ENCODE assay signal across 8 cellular contexts in genomic region chr6:40719671-40720374, GRCh38.
DNase-seq lines count a peak whose midpoint lies in the region; ATAC-seq and TF ChIP-seq lines count a peak whose summit lies in the region.

No MANE protein-coding gene starts in this region.

- WGBS in endodermal cell (ENCODE audit: insufficient coverage in 1 of 2, insufficient read length in 1 of 2), 2 experiments: 52 to 62% methylated on average over 2 to 7 of the region's 7 CpGs

- TF ChIP-seq CTCF in endodermal cell (conservative IDR thresholded peaks at IDR 0.05): no peak

- no peaks in the 10 kb centered on the region for H3K9me3 Mint-ChIP-seq in endodermal cell
- no peaks in the 10 kb centered on the region for H3K9me3 Mint-ChIP-seq in activated T-cell treated with anti-CD3 and anti-CD28 coated beads, Interleukin-2, amount 50 U/mL, for 72 hours

- ATAC-seq in GM21825 (IDR thresholded peaks at IDR 0.05; ENCODE audit: unreplicated experiment): peak; percentile 79
- ATAC-seq in activated T-cell treated with anti-CD3 and anti-CD28 coated beads, Interleukin-2, amount 50 U/mL, for 72 hours (replicated peaks in 1 of 2): no peak

- peak; percentile 41 for DNase-seq in GM04504 (ENCODE audit: low read depth)
- peak; percentile 68 for DNase-seq in NCI-H748 (lab: John Stamatoyannopoulos, UW; ENCODE audit: unreplicated experiment)
- peak; percentile 76 for DNase-seq in endodermal cell
- DNase-seq in occipital lobe (lab: John Stamatoyannopoulos, UW): peak; percentile 10
- no peak for DNase-seq in stimulated activated CD4-positive, alpha-beta T cell treated with anti-CD3 and anti-CD28 coated beads, Interleukin-1b, Interleukin-23, amount 100 ng/mL, for 48 hours
- no peak for DNase-seq in activated CD4-positive, alpha-beta T cell treated with anti-CD3 and anti-CD28 coated beads, Interleukin-2, amount 50 U/mL, for 1 hour
- no peak for DNase-seq in activated T-cell treated with anti-CD3 and anti-CD28 coated beads, Interleukin-2, amount 50 U/mL, for 72 hours

- peaks cover 4% of the 10 kb centered on the region for H3K4me1 ChIP-seq in endodermal cell (ENCODE audit: control insufficient read depth, insufficient read depth, low read length)

- no peaks in the 10 kb centered on the region for H3K27me3 Mint-ChIP-seq in endodermal cell (ENCODE audit: insufficient read depth)
- H3K27me3 Mint-ChIP-seq in activated T-cell treated with anti-CD3 and anti-CD28 coated beads, Interleukin-2, amount 50 U/mL, for 72 hours (ENCODE audit: low read depth): no peaks in the 10 kb centered on the region

- no peaks in the 10 kb centered on the region for H3K27me3 ChIP-seq in endodermal cell (ENCODE audit: control insufficient read depth, insufficient read depth, low read length, poor library complexity, severe bottlenecking)

- no peaks in the 10 kb centered on the region for H3K9me3 ChIP-seq in endodermal cell (ENCODE audit: control insufficient read depth, low read length)

- no peak overlapping the region for H3K4me3 ChIP-seq in endodermal cell (ENCODE audit: low read length)

- H3K4me3 Mint-ChIP-seq in endodermal cell: no peak overlapping the region
- peak overlapping the region in 1 of 2 donors; percentile 2 for H3K4me3 Mint-ChIP-seq in activated T-cell treated with anti-CD3 and anti-CD28 coated beads, Interleukin-2, amount 50 U/mL, for 72 hours

- no peak overlapping the region for H3K9ac ChIP-seq in endodermal cell (ENCODE audit: extremely low read depth, low read length, poor library complexity, severe bottlenecking)

- H3K27ac Mint-ChIP-seq in endodermal cell: peak overlapping the region; percentile 41
- H3K27ac Mint-ChIP-seq in activated T-cell treated with anti-CD3 and anti-CD28 coated beads, Interleukin-2, amount 50 U/mL, for 72 hours: no peak overlapping the region

- no peaks in the 10 kb centered on the region for H3K36me3 ChIP-seq in endodermal cell (ENCODE audit: control insufficient read depth, insufficient read depth, low read length)

- no peaks in the 10 kb centered on the region for H3K36me3 Mint-ChIP-seq in endodermal cell (ENCODE audit: low read depth)
- H3K36me3 Mint-ChIP-seq in activated T-cell treated with anti-CD3 and anti-CD28 coated beads, Interleukin-2, amount 50 U/mL, for 72 hours (ENCODE audit: insufficient read depth in 2 of 2): no peaks in the 10 kb centered on the region

- no peak overlapping the region for H3K27ac ChIP-seq in endodermal cell (ENCODE audit: low read depth, low read length)

- peaks cover 29% of the 10 kb centered on the region for H3K4me1 Mint-ChIP-seq in endodermal cell
- peaks cover 15% of the 10 kb centered on the region for H3K4me1 Mint-ChIP-seq in activated T-cell treated with anti-CD3 and anti-CD28 coated beads, Interleukin-2, amount 50 U/mL, for 72 hours (ENCODE audit: low read depth)

Comparison
In these comparisons a context has a peak if more than half of its experiments do, and no peak if none do; other contexts are left out.
1. DNase-seq: peak in GM04504 (single experiment), NCI-H748 (single experiment), endodermal cell (single experiment) and occipital lobe (single experiment); none in stimulated activated CD4-positive, alpha-beta T cell treated with anti-CD3 and anti-CD28 coated beads, Interleukin-1b, Interleukin-23, amount 100 ng/mL, for 48 hours (single experiment), activated CD4-positive, alpha-beta T cell treated with anti-CD3 and anti-CD28 coated beads, Interleukin-2, amount 50 U/mL, for 1 hour (single experiment) and activated T-cell treated with anti-CD3 and anti-CD28 coated beads, Interleukin-2, amount 50 U/mL, for 72 hours (0 of 2).